Comparison of ENCODE assay signal across 8 cellular contexts in genomic region chrX:131675596-131676194, GRCh38.
DNase-seq lines count a peak whose midpoint lies in the region; ATAC-seq, FAIRE-seq and TF ChIP-seq lines count a peak whose summit lies in the region.
"Had no signal": no experiment of that assay in that cellular context is flagged by ENCODE, and none has a peak within 500 bp of the region (broad histone marks: within the 10 kb centered on the region; RNA-seq: fewer than 3 reads in every experiment).

No MANE protein-coding gene starts in this region.

- peak; percentile 46 for ATAC-seq in HG02798 (IDR thresholded peaks at IDR 0.05; ENCODE audit: poor library complexity, unreplicated experiment)
- ATAC-seq in left colon = peak; percentile 37

- DNase-seq in GM12891 (ENCODE audit: insufficient read length, low spot score) (peak; percentile 5), SK-MEL-5 (ENCODE audit: low read depth, low spot score) (peak; percentile 48), left colon (no peak), NK-92 (lab: John Stamatoyannopoulos, UW; ENCODE audit: unreplicated experiment) (no peak), cortex of kidney (lab: John Stamatoyannopoulos, UW) (no peak), middle frontal gyrus (ENCODE audit: extremely low spot score, low spot score) (no peak)
- DNase-seq: natural killer cell had no signal

- intact Hi-C loops in left colon (cut with DNase I, micrococcal nuclease) = no loop called here

- no peak for TF ChIP-seq POLR2A in GM12891 (IDR thresholded peaks at IDR 0.05; ENCODE audit: low read depth, low read length)

- peak; percentile 86 for FAIRE-seq in GM12891 (lab: Jason Lieb, UNC)

- in situ Hi-C loops in SK-MEL-5 (cut with HindIII; ENCODE audit: low pct_unique_long_range_greater_than_20kb, low sequenced_read_pairs) = no loop called here

TF ChIP-seq in GM12891, 5 proteins besides CTCF, POLR2A, EP300 and RAD21:
- no peak for TF ChIP-seq POU2F2 (IDR thresholded peaks at IDR 0.05; ENCODE audit: low read depth, low read length)
- TF ChIP-seq PAX5 (IDR thresholded peaks at IDR 0.05; ENCODE audit: insufficient read depth, low read length, severe bottlenecking) = no peak
- no peak for TF ChIP-seq POLR2AphosphoS5 (IDR thresholded peaks at IDR 0.05; ENCODE audit: low read depth, low read length)
- no peak for TF ChIP-seq SPI1 (IDR thresholded peaks at IDR 0.05; ENCODE audit: low read depth, low read length)
- no peak for TF ChIP-seq TAF1 (IDR thresholded peaks at IDR 0.05; ENCODE audit: low read depth, low read length)

Comparison
In these comparisons a context has a peak if more than half of its experiments do, and no peak if none do; other contexts are left out.
1. DNase-seq: peak in GM12891 (single experiment) and SK-MEL-5 (single experiment); none in left colon (0 of 2), NK-92 (single experiment), cortex of kidney (single experiment) and middle frontal gyrus (single experiment).